In genomic region chr6:7051780-7052440, GRCh38 we compare ENCODE assay signal across 8 cellular contexts. TPM values are rescaled to one million over a fixed set of nuclear protein-coding genes. Genes with fewer than 3 reads are reported as not detected.
DNase-seq lines count a peak whose midpoint lies in the region; ATAC-seq, FAIRE-seq and TF ChIP-seq lines count a peak whose summit lies in the region.

No MANE protein-coding gene starts in this region.

- peak overlapping the region; percentile 99 for H3K4me2 ChIP-seq in mammary epithelial cell (ENCODE audit: insufficient read depth, low read depth, low read length)

- 4% methylated on average over 8 of the region's 58 CpGs for WGBS in mammary epithelial cell (ENCODE audit: low coverage, missing lambda C conversion rate)

- no peaks in the 10 kb centered on the region for H3K79me2 ChIP-seq in mammary epithelial cell (ENCODE audit: insufficient read depth, low read length)

- H2AFZ ChIP-seq in mammary epithelial cell (ENCODE audit: low read depth, low read length): peak overlapping the region; percentile 94

- CTCF ChIA-PET in MCF 10A (lab: Yijun Ruan, JAX) (no interaction called here), mammary epithelial cell (lab: Charles Lee; ENCODE audit: low non-redundant PET) (no interaction called here)

- peaks cover 8% of the 10 kb centered on the region for H3K4me1 ChIP-seq in mammary epithelial cell (ENCODE audit: insufficient read depth, low read length)

- in situ Hi-C loops in T47D (cut with HindIII; ENCODE audit: low pct_unique_long_range_greater_than_20kb, low sequenced_read_pairs): no loop called here
- in situ Hi-C loops in mammary epithelial cell (cut with MboI; ENCODE audit: low sequenced_read_pairs in 2 of 2): no loop called here

- no peaks in the 10 kb centered on the region for H4K20me1 ChIP-seq in mammary epithelial cell (ENCODE audit: insufficient read depth, low read length)

- no peak overlapping the region for H3K27ac ChIP-seq in mammary epithelial cell (ENCODE audit: insufficient read depth, low read depth, low read length)

- FAIRE-seq in HTR-8/SVneo (lab: Jason Lieb, UNC): peak; percentile 33

- dilution Hi-C loops in mammary epithelial cell (cut with HindIII; ENCODE audit: low sequenced_read_pairs): no loop called here

- no peaks in the 10 kb centered on the region for H3K27me3 Mint-ChIP-seq in MCF 10A (ENCODE audit: insufficient read depth, unreplicated experiment)

- BruUV-seq in MCF 10A (replicated peaks; lab: Mats Ljungman, UMichigan): no TSS peak
- BruUV-seq in mammary epithelial cell (replicated peaks; lab: Mats Ljungman, UMichigan): no TSS peak

- no peak for TF ChIP-seq CTCF in MCF 10A (IDR thresholded peaks at IDR 0.05; ENCODE audit: unreplicated experiment)
- no peak for TF ChIP-seq CTCF in mammary epithelial cell (conservative IDR thresholded peaks at IDR 0.05 in 1 of 2, IDR thresholded peaks at IDR 0.05 in 1 of 2; ENCODE audit: extremely low read depth in 1 of 2, insufficient read depth in 1 of 2, low read depth in 1 of 2, low read length in 2 of 2)
- TF ChIP-seq CTCF in kidney epithelial cell (IDR thresholded peaks at IDR 0.05; ENCODE audit: insufficient read depth, low read length, poor library complexity, severe bottlenecking): no peak

- peaks cover 25% of the 10 kb centered on the region for H3K4me1 Mint-ChIP-seq in MCF 10A (ENCODE audit: insufficient read depth, unreplicated experiment)

- H3K4me3 Mint-ChIP-seq in MCF 10A (ENCODE audit: unreplicated experiment): no peak overlapping the region

- intact Hi-C loops in MCF 10A (cut with micrococcal nuclease) (loop anchor here (2.0 to 10.0 kb wide), 2 partner anchors 57 to 267 kb away; no protein-coding TSS in a partner anchor), mammary epithelial cell (cut with micrococcal nuclease) (no loop called here)

- H3K4me3 ChIP-seq in mammary epithelial cell (replicated peaks in 1 of 3; ENCODE audit: insufficient read depth in 1 of 3, low read depth in 2 of 3, low read length in 3 of 3) (peak overlapping the region; percentile 36 to 56 (median 52)), kidney epithelial cell (ENCODE audit: low read depth, low read length) (peak overlapping the region; percentile 38)

- H3K36me3 ChIP-seq in mammary epithelial cell (ENCODE audit: insufficient read depth, low read length): no peaks in the 10 kb centered on the region
- H3K36me3 ChIP-seq in kidney epithelial cell (ENCODE audit: control insufficient read depth, insufficient read depth, low read length): no peaks in the 10 kb centered on the region

- no peaks in the 10 kb centered on the region for H3K36me3 Mint-ChIP-seq in MCF 10A (ENCODE audit: insufficient read depth, unreplicated experiment)

- POLR2A ChIA-PET in MCF 10A (lab: Yijun Ruan, JAX): interaction anchor here (0.6 kb wide), 1 partner anchor 454 kb away, joined by 3 read pairs; no protein-coding TSS in a partner anchor

- peak; percentile 47 to 57 for DNase-seq in T47D (ENCODE audit: low read depth in 1 of 2, low spot score in 1 of 2)
- DNase-seq in MCF 10A (ENCODE audit: unreplicated experiment): no peak
- DNase-seq in HTR-8/SVneo (ENCODE audit: insufficient read length, low spot score): peak; percentile 41
- DNase-seq in T-helper 2 cell: peak in 4 of 5 experiments; percentile 19 to 59 (median 36)
- DNase-seq in mammary epithelial cell: no peak
- DNase-seq in kidney epithelial cell (ENCODE audit: low read depth): no peak
- DNase-seq in stimulated activated CD4-positive, alpha-beta T cell treated with anti-CD3 and anti-CD28 coated beads, Interleukin-4, amount 100 ng/mL, for 24 hours: peak; percentile 50

- no peaks in the 10 kb centered on the region for H3K9me3 Mint-ChIP-seq in MCF 10A (ENCODE audit: unreplicated experiment)

- no peaks in the 10 kb centered on the region for H3K9me3 ChIP-seq in mammary epithelial cell (replicated peaks; ENCODE audit: insufficient read depth, low read length)

- H3K27ac Mint-ChIP-seq in MCF 10A (ENCODE audit: low read depth, unreplicated experiment): no peak overlapping the region

- no peak overlapping the region for H3K9ac ChIP-seq in mammary epithelial cell (ENCODE audit: insufficient read depth, low read length)

- no peak for ATAC-seq in GM21786 (IDR thresholded peaks at IDR 0.05; ENCODE audit: unreplicated experiment)

- H3K27me3 ChIP-seq in mammary epithelial cell (ENCODE audit: insufficient read depth, low read length) (peaks cover 4% of the 10 kb centered on the region), kidney epithelial cell (ENCODE audit: control insufficient read depth, insufficient read depth, low read length) (no peaks in the 10 kb centered on the region)

RNA-seq across cellular contexts. Expression of gene RREB1, which starts 55.9 kb away (rescaled TPM):
- total RNA-seq in MCF 10A (2022) (51.8 and 53.5 TPM in 2 replicates), mammary epithelial cell (10 to 100 TPM; 25.3 to 39.3 TPM), kidney epithelial cell (29.3 and 30.3 TPM in 2 replicates)
- 3.7 TPM for polyA plus RNA-seq in mammary epithelial cell
- polyA minus RNA-seq in mammary epithelial cell: 77.1 TPM

Comparison
In these comparisons a context has a peak if more than half of its experiments do, and no peak if none do; other contexts are left out.
1. DNase-seq: peak in T47D (2 of 2), HTR-8/SVneo (single experiment), T-helper 2 cell (4 of 5) and stimulated activated CD4-positive, alpha-beta T cell treated with anti-CD3 and anti-CD28 coated beads, Interleukin-4, amount 100 ng/mL, for 24 hours (single experiment); none in MCF 10A (single experiment), mammary epithelial cell (single experiment) and kidney epithelial cell (single experiment).